In the genomic region with DNA sequence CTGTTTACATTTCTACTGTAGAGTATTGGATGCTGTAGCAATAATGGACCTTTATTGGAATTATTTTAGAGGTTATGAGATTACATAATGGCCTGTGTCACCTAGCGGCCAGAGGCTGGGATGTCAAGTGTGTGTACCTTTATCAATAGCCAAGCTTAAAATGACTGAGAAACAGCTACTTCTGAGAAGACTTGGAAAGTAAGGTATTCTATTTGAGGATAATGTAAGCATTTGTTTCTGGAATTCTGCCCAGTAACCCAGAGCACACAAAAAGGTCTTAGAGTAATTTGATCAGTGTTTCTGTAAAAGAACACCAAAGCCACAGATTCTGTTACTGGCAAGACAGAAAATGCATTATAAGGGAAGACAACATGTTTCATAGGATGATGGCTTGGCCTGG, we compare ENCODE assay signal across 13 cellular contexts.
DNase-seq lines count a peak whose midpoint lies in the region; ATAC-seq, FAIRE-seq and TF ChIP-seq lines count a peak whose summit lies in the region.
"Had no signal": no experiment of that assay in that cellular context is flagged by ENCODE, and none has a peak within 500 bp of the region (broad histone marks: within the 10 kb centered on the region; RNA-seq: fewer than 3 reads in every experiment).

No MANE protein-coding gene starts in this region.

- H3K9me3 ChIP-seq in K562 (replicated peaks; ENCODE audit: control insufficient read depth, insufficient read depth, low read depth, low read length), result no peaks in the 10 kb centered on the region
- no peaks in the 10 kb centered on the region for H3K9me3 ChIP-seq in neuronal stem cell (replicated peaks in 1 of 2; ENCODE audit: control insufficient read depth in 2 of 2, insufficient read depth in 1 of 2, low read depth in 1 of 2, low read length in 2 of 2)
- no peaks in the 10 kb centered on the region for H3K9me3 ChIP-seq in mucosa of descending colon
- no peaks in the 10 kb centered on the region for H3K9me3 ChIP-seq in gastroesophageal sphincter
- H3K9me3 ChIP-seq: tibial artery had no signal

- intact Hi-C loops in K562 (cut with micrococcal nuclease), result no loop called here
- intact Hi-C loops in mucosa of descending colon (cut with DNase I, micrococcal nuclease), result no loop called here

- no peak for TF ChIP-seq RAD21 in K562 (CRISPR knock-in tag; conservative IDR thresholded peaks at IDR 0.05 in 1 of 2, IDR thresholded peaks at IDR 0.05 in 1 of 2)

- no peaks in the 10 kb centered on the region; a peak in 1 of 5 replicates for H3K27me3 ChIP-seq in K562 (ENCODE audit: control insufficient read depth in 2 of 2, insufficient read depth in 2 of 2, low read length in 2 of 2)
- H3K27me3 ChIP-seq in neuronal stem cell (ENCODE audit: control insufficient read depth in 3 of 3, insufficient read depth in 3 of 3, low read depth in 1 of 3, low read length in 3 of 3), result no peaks in the 10 kb centered on the region
- no peaks in the 10 kb centered on the region for H3K27me3 ChIP-seq in gastroesophageal sphincter
- H3K27me3 ChIP-seq: tibial artery had no signal

- H3K23ac ChIP-seq in neuronal stem cell (ENCODE audit: low read depth, low read length, poor library complexity), result no peak overlapping the region

- no peaks in the 10 kb centered on the region for H3K79me2 ChIP-seq in K562 (ENCODE audit: control insufficient read depth, insufficient read depth, low read length)

- no peaks in the 10 kb centered on the region for H3K4me1 ChIP-seq in K562 (replicated peaks in 1 of 2; ENCODE audit: control insufficient read depth in 2 of 2, insufficient read depth in 2 of 2, low read length in 2 of 2)
- H3K4me1 ChIP-seq in neuronal stem cell (ENCODE audit: control insufficient read depth in 2 of 2, insufficient read depth in 1 of 2, low read depth in 1 of 2, low read length in 2 of 2), result peaks cover 1 to 13% of the 10 kb centered on the region in 2 donors
- H3K4me1 ChIP-seq in mucosa of descending colon (ENCODE audit: low read depth), result no peaks in the 10 kb centered on the region
- H3K4me1 ChIP-seq in gastroesophageal sphincter, result peaks cover 0 to 8% (median 0%) of the 10 kb centered on the region in 3 donors
- H3K4me1 ChIP-seq: tibial artery had no signal

- no peak overlapping the region for H3K14ac ChIP-seq in neuronal stem cell (ENCODE audit: low read length)

- H2AFZ ChIP-seq in K562 (ENCODE audit: low read depth, low read length), result no peak overlapping the region
- H2AFZ ChIP-seq in neuronal stem cell (ENCODE audit: low read length), result peak overlapping the region; percentile 50

- POLR2A ChIA-PET in K562 (lab: Yijun Ruan, JAX), result no interaction called here

- no peak overlapping the region for H2BK5ac ChIP-seq in neuronal stem cell (ENCODE audit: low read length)

- 0% methylated on average over 1 of the region's 1 CpG for WGBS in K562 (ENCODE audit: insufficient coverage, low coverage, missing lambda C conversion rate)
- WGBS in neuronal stem cell (ENCODE audit: extremely low coverage in 2 of 2, insufficient read length in 2 of 2, insufficient replicate concordance in 1 of 2), 2 donors, result no CpG with 5 or more reads among the region's 1 CpG
- WGBS in gastroesophageal sphincter (ENCODE audit: low coverage in 1 of 2), 2 donors, result 17 to 27% methylated on average over 1 of the region's 1 CpG

- in situ Hi-C loops in K562 (cut with MboI), result no loop called here

- DNase-seq in GM12864 (ENCODE audit: low read depth) (no peak), NCI-H2029 (lab: John Stamatoyannopoulos, UW) (peak; percentile 31), K562 (ENCODE audit: extremely low read depth in 1 of 4, low spot score in 3 of 4) (peak in 1 of 4 experiments; percentile 8), neuronal stem cell (ENCODE audit: low spot score) (no peak), mucosa of descending colon (no peak), COR-L47 (lab: John Stamatoyannopoulos, UW) (no peak), AG08395 (ENCODE audit: low spot score) (no peak)
- DNase-seq: activated CD4-positive, alpha-beta T cell treated with anti-CD3 and anti-CD28 coated beads, Interleukin-2, amount 50 U/mL, for 48 hours; DND-41; NCI-H146; tibial artery had no signal

- H4K20me1 ChIP-seq in K562 (replicated peaks; ENCODE audit: control insufficient read depth, insufficient read depth, low read length), result no peaks in the 10 kb centered on the region

- H4K8ac ChIP-seq in neuronal stem cell (ENCODE audit: low read depth, low read length), result no peak overlapping the region

- no peak overlapping the region for H2BK120ac ChIP-seq in neuronal stem cell (ENCODE audit: low read depth, low read length)

- H3K4me2 ChIP-seq in K562 (ENCODE audit: insufficient read depth, low read length) (no peak overlapping the region), neuronal stem cell (ENCODE audit: insufficient read depth, low read length, poor library complexity, severe bottlenecking) (no peak overlapping the region)

- BruUV-seq in K562 (replicated peaks; lab: Mats Ljungman, UMichigan), result no TSS peak

- no peak overlapping the region for H3K4me3 ChIP-seq in GM12864 (ENCODE audit: low read depth, low read length)
- no peak overlapping the region for H3K4me3 ChIP-seq in K562
- H3K4me3 ChIP-seq in neuronal stem cell (ENCODE audit: low read length in 2 of 2), result no peak overlapping the region
- H3K4me3 ChIP-seq in mucosa of descending colon, result no peak overlapping the region
- H3K4me3 ChIP-seq in gastroesophageal sphincter, result no peak overlapping the region
- H3K4me3 ChIP-seq: tibial artery had no signal

- no peaks in the 10 kb centered on the region for H3K79me1 ChIP-seq in neuronal stem cell (ENCODE audit: low read depth, low read length)

- H3K18ac ChIP-seq in neuronal stem cell (ENCODE audit: low read length), result no peak overlapping the region

- ATAC-seq in K562 (0 out of 3 replicates have a peak, but pooled peaks have one; percentile 42), mucosa of descending colon (no peak), gastroesophageal sphincter (no peak)
- ATAC-seq: activated naive CD4-positive, alpha-beta T cell treated with anti-CD3 and anti-CD28 coated beads, Interleukin-2, amount 50 U/mL, for 72 hours had no signal

- CTCF ChIA-PET in K562 (lab: Yijun Ruan, JAX; ENCODE audit: low intra/inter-chr PET ratio), result no interaction called here

- H3K9me1 ChIP-seq in K562 (ENCODE audit: control insufficient read depth, insufficient read depth, low read length), result no peaks in the 10 kb centered on the region

- TF ChIP-seq POLR2A in K562 (conservative IDR thresholded peaks at IDR 0.05), result no peak
- TF ChIP-seq POLR2A in gastroesophageal sphincter (IDR thresholded peaks at IDR 0.05), result no peak

- TF ChIP-seq CTCF in GM12864 (IDR thresholded peaks at IDR 0.05; ENCODE audit: low read depth, low read length, missing control alignments) (peak; percentile 41), K562 (IDR thresholded peaks at IDR 0.05 in 2 of 3, conservative IDR thresholded peaks at IDR 0.05 in 1 of 3; ENCODE audit: insufficient read depth in 2 of 3, low read depth in 1 of 3, low read length in 3 of 3) (peak in 1 of 3 experiments; percentile 22; a peak in 2 of 6 replicates), mucosa of descending colon (IDR thresholded peaks at IDR 0.05) (no peak), gastroesophageal sphincter (IDR thresholded peaks at IDR 0.05) (no peak)

- H3K9ac ChIP-seq in K562 (ENCODE audit: insufficient read depth in 1 of 2, low read depth in 2 of 2, low read length in 2 of 2), result no peak overlapping the region
- no peak overlapping the region for H3K9ac ChIP-seq in neuronal stem cell (ENCODE audit: low read depth, low read length, poor library complexity)

- no peaks in the 10 kb centered on the region for H3K36me3 ChIP-seq in K562 (ENCODE audit: control insufficient read depth, insufficient read depth, low read length)
- no peaks in the 10 kb centered on the region for H3K36me3 ChIP-seq in neuronal stem cell (replicated peaks in 1 of 2; ENCODE audit: control insufficient read depth in 2 of 2, insufficient read depth in 2 of 2, low read length in 2 of 2)
- no peaks in the 10 kb centered on the region for H3K36me3 ChIP-seq in mucosa of descending colon (ENCODE audit: low read depth)
- H3K36me3 ChIP-seq in gastroesophageal sphincter, result no peaks in the 10 kb centered on the region
- H3K36me3 ChIP-seq: tibial artery had no signal

- H3K27ac ChIP-seq in K562 (ENCODE audit: extremely low read depth, low read depth, low read length) (no peak overlapping the region), neuronal stem cell (replicated peaks; ENCODE audit: low read length) (no peak overlapping the region), gastroesophageal sphincter (no peak overlapping the region)
- H3K27ac ChIP-seq: tibial artery had no signal

- H4K91ac ChIP-seq in neuronal stem cell (ENCODE audit: low read depth, low read length, poor library complexity), result no peak overlapping the region

- no peak overlapping the region for H2BK15ac ChIP-seq in neuronal stem cell (ENCODE audit: low read length)

- no peak for FAIRE-seq in K562 (lab: Jason Lieb, UNC)

- no peak overlapping the region for H2BK12ac ChIP-seq in neuronal stem cell (ENCODE audit: low read length)

- TF ChIP-seq EP300 in K562 (IDR thresholded peaks at IDR 0.05; ENCODE audit: low read length) (no peak), gastroesophageal sphincter (IDR thresholded peaks at IDR 0.05) (no peak)

- no peak overlapping the region for H2AK5ac ChIP-seq in neuronal stem cell (ENCODE audit: low read depth, low read length)

- no peak overlapping the region for H3K4ac ChIP-seq in neuronal stem cell (ENCODE audit: low read length)

TF ChIP-seq in K562, 482 proteins besides CTCF, POLR2A, EP300 and RAD21 (continues in another document):
- no peak for TF ChIP-seq EZH2 (IDR thresholded peaks at IDR 0.05; ENCODE audit: borderline replicate concordance, low read depth, low read length)
- TF ChIP-seq ZNF311 (CRISPR knock-in tag; IDR thresholded peaks at IDR 0.05), result no peak
- TF ChIP-seq TFAM (CRISPR knock-in tag; conservative IDR thresholded peaks at IDR 0.05), result no peak
- TF ChIP-seq RBM34 (IDR thresholded peaks at IDR 0.05; ENCODE audit: borderline replicate concordance, insufficient read depth, low read length), result no peak
- no peak for TF ChIP-seq SNIP1 (IDR thresholded peaks at IDR 0.05; ENCODE audit: low read depth)
